ENCODE assay signal across 25 cellular contexts in the genomic region with DNA sequence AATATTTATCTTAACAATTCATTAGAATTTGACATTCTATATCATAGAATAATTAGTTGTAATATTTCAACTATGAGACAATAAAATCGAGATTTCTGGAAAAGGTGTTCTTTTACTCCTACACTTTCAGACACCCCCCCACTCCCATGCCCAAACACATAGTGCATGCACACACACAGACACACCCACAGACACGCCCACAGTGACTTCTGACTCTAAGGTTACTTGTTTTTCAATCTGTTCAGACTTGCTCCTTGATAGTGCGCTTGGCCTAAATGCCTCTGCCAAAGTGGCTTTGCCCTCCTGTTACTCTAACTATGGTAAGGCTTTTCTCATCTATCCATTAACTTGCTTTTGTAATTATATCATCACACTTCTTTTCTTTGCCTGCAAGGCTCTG.
"Had no signal": no experiment of that assay in that cellular context is flagged by ENCODE, and none has a peak within 500 bp of the region (broad histone marks: within the 10 kb centered on the region; RNA-seq: fewer than 3 reads in every experiment).

No MANE protein-coding gene starts in this region.

- H3K9me3 Mint-ChIP-seq: activated CD4-positive, alpha-beta memory T cell treated with anti-CD3 and anti-CD28 coated beads, Interleukin-2, amount 10 ng/mL, durations not matched to agents 7 days and 5 days; activated naive CD8-positive, alpha-beta T cell treated with anti-CD3 and anti-CD28 coated beads, Interleukin-2, amount 10 ng/mL, durations not matched to agents 7 days and 5 days; activated T-helper 17 cell treated with anti-CD3 and anti-CD28 coated beads, Interleukin-2, amount 50 U/mL, for 72 hours; endodermal cell; T-helper 2 cell treated with Interferon-gamma antibody and Interleukin-4, amounts not matched to agents 5 μg/mL and 100 μg/mL, for 36 hours had no signal

- H3K4me3 ChIP-seq: gastrocnemius medialis, left ventricle myocardium inferior, smooth muscle cell, thoracic aorta, upper lobe of right lung had no signal

- H3K27ac ChIP-seq: gastrocnemius medialis, left ventricle myocardium inferior, thoracic aorta, upper lobe of right lung had no signal

- H3K27me3 ChIP-seq: gastrocnemius medialis, upper lobe of right lung had no signal

- H3K9me3 ChIP-seq: gastrocnemius medialis, thoracic aorta, upper lobe of right lung had no signal

- H3K36me3 Mint-ChIP-seq: activated CD8-positive, alpha-beta memory T cell treated with anti-CD3 and anti-CD28 coated beads, Interleukin-2, amount 10 ng/mL, durations not matched to agents 7 days and 5 days; activated naive CD8-positive, alpha-beta T cell treated with anti-CD3 and anti-CD28 coated beads, Interleukin-2, amount 10 ng/mL, durations not matched to agents 7 days and 5 days; stimulated activated naive B cell treated with anti-CD40 and anti-IgM and Interleukin-4, amounts not matched to agents 10 μg/mL and 1 μg/mL and 100 μg/mL, for 72 hours had no signal

- ATAC-seq: activated CD8-positive, alpha-beta memory T cell treated with anti-CD3 and anti-CD28 coated beads, Interleukin-2, amount 10 ng/mL, durations not matched to agents 7 days and 5 days; activated T-helper 17 cell treated with anti-CD3 and anti-CD28 coated beads, Interleukin-2, amount 50 U/mL, for 72 hours; gastrocnemius medialis; sciatic nerve; stimulated activated naive B cell treated with anti-CD40 and anti-IgM and Interleukin-4, amounts not matched to agents 10 μg/mL and 1 μg/mL and 100 μg/mL, for 72 hours; upper lobe of right lung had no signal

- H3K27me3 Mint-ChIP-seq: activated naive CD8-positive, alpha-beta T cell treated with anti-CD3 and anti-CD28 coated beads, Interleukin-2, amount 10 ng/mL, durations not matched to agents 7 days and 5 days had no signal

- H3K4me1 Mint-ChIP-seq: activated CD4-positive, alpha-beta memory T cell treated with anti-CD3 and anti-CD28 coated beads, Interleukin-2, amount 10 ng/mL, durations not matched to agents 7 days and 5 days; activated CD8-positive, alpha-beta memory T cell treated with anti-CD3 and anti-CD28 coated beads, Interleukin-2, amount 10 ng/mL, durations not matched to agents 7 days and 5 days; activated naive CD8-positive, alpha-beta T cell treated with anti-CD3 and anti-CD28 coated beads, Interleukin-2, amount 10 ng/mL, durations not matched to agents 7 days and 5 days; activated T-helper 17 cell treated with anti-CD3 and anti-CD28 coated beads, Interleukin-2, amount 50 U/mL, for 72 hours; endodermal cell; stimulated activated naive B cell treated with anti-CD40 and anti-IgM and Interleukin-4, amounts not matched to agents 10 μg/mL and 1 μg/mL and 100 μg/mL, for 72 hours had no signal

- H3K4me3 Mint-ChIP-seq: activated CD4-positive, alpha-beta memory T cell treated with anti-CD3 and anti-CD28 coated beads, Interleukin-2, amount 10 ng/mL, durations not matched to agents 7 days and 5 days; activated CD8-positive, alpha-beta memory T cell treated with anti-CD3 and anti-CD28 coated beads, Interleukin-2, amount 10 ng/mL, durations not matched to agents 7 days and 5 days; activated naive CD8-positive, alpha-beta T cell treated with anti-CD3 and anti-CD28 coated beads, Interleukin-2, amount 10 ng/mL, durations not matched to agents 7 days and 5 days; activated T-helper 17 cell treated with anti-CD3 and anti-CD28 coated beads, Interleukin-2, amount 50 U/mL, for 72 hours; endodermal cell; nephron progenitor cell; stimulated activated naive B cell treated with anti-CD40 and anti-IgM and Interleukin-4, amounts not matched to agents 10 μg/mL and 1 μg/mL and 100 μg/mL, for 72 hours; T-helper 2 cell treated with Interferon-gamma antibody and Interleukin-4, amounts not matched to agents 5 μg/mL and 100 μg/mL, for 36 hours had no signal

- H3K27ac Mint-ChIP-seq: activated CD4-positive, alpha-beta memory T cell treated with anti-CD3 and anti-CD28 coated beads, Interleukin-2, amount 10 ng/mL, durations not matched to agents 7 days and 5 days; activated CD8-positive, alpha-beta memory T cell treated with anti-CD3 and anti-CD28 coated beads, Interleukin-2, amount 10 ng/mL, durations not matched to agents 7 days and 5 days; activated naive CD8-positive, alpha-beta T cell treated with anti-CD3 and anti-CD28 coated beads, Interleukin-2, amount 10 ng/mL, durations not matched to agents 7 days and 5 days; activated T-helper 17 cell treated with anti-CD3 and anti-CD28 coated beads, Interleukin-2, amount 50 U/mL, for 72 hours; endodermal cell; nephron progenitor cell; stimulated activated naive B cell treated with anti-CD40 and anti-IgM and Interleukin-4, amounts not matched to agents 10 μg/mL and 1 μg/mL and 100 μg/mL, for 72 hours; T-helper 2 cell treated with Interferon-gamma antibody and Interleukin-4, amounts not matched to agents 5 μg/mL and 100 μg/mL, for 36 hours had no signal

- H3K36me3 ChIP-seq: gastrocnemius medialis, left ventricle myocardium inferior, thoracic aorta, upper lobe of right lung had no signal

- H3K4me1 ChIP-seq: gastrocnemius medialis, left ventricle myocardium inferior, upper lobe of right lung had no signal

- DNase-seq: activated CD4-positive, alpha-beta memory T cell treated with anti-CD3 and anti-CD28 coated beads, Interleukin-2, amount 10 ng/mL, durations not matched to agents 7 days and 5 days; activated CD4-positive, alpha-beta T cell treated with anti-CD3 and anti-CD28 coated beads for 48 hours; activated CD4-positive, CD25-positive, alpha-beta regulatory T cell; activated CD8-positive, alpha-beta memory T cell treated with anti-CD3 and anti-CD28 coated beads, Interleukin-2, amount 10 ng/mL, durations not matched to agents 7 days and 5 days; activated naive CD4-positive, alpha-beta T cell; activated naive CD8-positive, alpha-beta T cell treated with anti-CD3 and anti-CD28 coated beads, Interleukin-2, amount 10 ng/mL, durations not matched to agents 7 days and 5 days; amygdala; caudate nucleus; endodermal cell; gastrocnemius medialis; head of caudate nucleus; kidney; left ventricle myocardium inferior; mammary epithelial cell; midbrain; nephron progenitor cell; nucleus accumbens; stimulated activated CD4-positive, alpha-beta T cell treated with anti-CD3 and anti-CD28 coated beads, Interleukin-4, amount 100 ng/mL, for 4 hours; stimulated activated naive B cell treated with anti-CD40 and anti-IgM and Interleukin-4, amounts not matched to agents 10 μg/mL and 1 μg/mL and 100 μg/mL, for 72 hours; upper lobe of right lung had no signal
